In genomic region chr1:229122606-229123005, GRCh38 we compare ENCODE assay signal across 28 cellular contexts.
"Had no signal": no experiment of that assay in that cellular context is flagged by ENCODE, and none has a peak within 500 bp of the region (broad histone marks: within the 10 kb centered on the region; RNA-seq: fewer than 3 reads in every experiment).

No MANE protein-coding gene starts in this region.

- H3K4me3 ChIP-seq: coronary artery, dorsolateral prefrontal cortex had no signal

- H3K27me3 ChIP-seq: brain microvascular endothelial cell, dorsolateral prefrontal cortex had no signal

- FAIRE-seq: astrocyte, bronchial epithelial cell, frontal cortex had no signal

- H3K27ac ChIP-seq: brain microvascular endothelial cell, dorsolateral prefrontal cortex had no signal

- H3K36me3 ChIP-seq: brain microvascular endothelial cell had no signal

- DNase-seq: activated CD4-positive, alpha-beta T cell treated with anti-CD3 and anti-CD28 coated beads for 36 hours; activated CD4-positive, alpha-beta T cell treated with anti-CD3 and anti-CD28 coated beads, Interleukin-2, amount 10 ng/mL, durations not matched to agents 24 days and 14 days; activated CD4-positive, alpha-beta T cell treated with anti-CD3 and anti-CD28 coated beads, Interleukin-2, amount 50 U/mL, for 48 hours; activated CD4-positive, CD25-positive, alpha-beta regulatory T cell; activated CD4-positive, CD25-positive, alpha-beta regulatory T cell treated with anti-CD3 and anti-CD28 coated beads, Interleukin-2, amount 50 U/mL, for 72 hours; activated CD8-positive, alpha-beta memory T cell treated with anti-CD3 and anti-CD28 coated beads for 24 hours; activated CD8-positive, alpha-beta T cell treated with anti-CD3 and anti-CD28 coated beads for 36 hours; activated effector memory CD4-positive, alpha-beta T cell treated with Interleukin-2 at 50 U/mL for 16 hours; activated gamma-delta T cell treated with Interleukin-2 at 50 U/mL for 16 hours; activated naive CD4-positive, alpha-beta T cell treated with anti-CD3 and anti-CD28 coated beads, Interleukin-2, amount 50 U/mL, for 16 hours; activated naive CD4-positive, alpha-beta T cell treated with Interleukin-2 at 50 U/mL for 16 hours; activated T-cell treated with anti-CD3 and anti-CD28 coated beads, Interleukin-2, amount 50 U/mL, for 4 hours; amniotic stem cell; anterior cingulate cortex; brain microvascular endothelial cell; dorsolateral prefrontal cortex; effector memory CD4-positive, alpha-beta T cell; endodermal cell; foreskin fibroblast; head of caudate nucleus; T-helper 17 cell; T1000 had no signal

- ATAC-seq: activated CD4-positive, alpha-beta T cell treated with anti-CD3 and anti-CD28 coated beads for 36 hours; activated CD8-positive, alpha-beta T cell treated with anti-CD3 and anti-CD28 coated beads for 36 hours; activated T-cell treated with anti-CD3 and anti-CD28 coated beads, Interleukin-2, amount 50 U/mL, for 4 hours; activated T-helper 17 cell treated with anti-CD3 and anti-CD28 coated beads, Interleukin-2, amount 50 U/mL, for 72 hours; esophagus mucosa; T-helper 17 cell had no signal
